8 cellular contexts compared by ENCODE assay signal in genomic region chr12:1217191-1217949, GRCh38.
DNase-seq lines count a peak whose midpoint lies in the region; ATAC-seq and TF ChIP-seq lines count a peak whose summit lies in the region.

No MANE protein-coding gene starts in this region.

- H3K9ac ChIP-seq in mesenchymal stem cell (ENCODE audit: low read length) = peak overlapping the region; percentile 55

- H3K4me3 ChIP-seq in AG04449 (ENCODE audit: low read depth, low read length) (no peak overlapping the region), LNCaP clone FGC (ENCODE audit: low read depth, low read length) (no peak overlapping the region), mesenchymal stem cell (ENCODE audit: insufficient read depth in 1 of 2, low read depth in 1 of 2, low read length in 2 of 2) (no peak overlapping the region)

- H3K4ac ChIP-seq in mesenchymal stem cell (ENCODE audit: low read depth in 1 of 2, low read length in 2 of 2) = no peak overlapping the region

- no peak overlapping the region for H2AFZ ChIP-seq in mesenchymal stem cell (ENCODE audit: low read depth, low read length)

- CTCF ChIA-PET in AG04449 (lab: Yijun Ruan, JAX) = no interaction called here

- no peak overlapping the region for H2BK120ac ChIP-seq in mesenchymal stem cell (ENCODE audit: low read depth, low read length)

- H3K4me2 ChIP-seq in mesenchymal stem cell (ENCODE audit: low read length, poor library complexity, severe bottlenecking) = no peak overlapping the region

- H4K91ac ChIP-seq in mesenchymal stem cell (ENCODE audit: low read length) = no peak overlapping the region

- no peak overlapping the region for H2BK5ac ChIP-seq in mesenchymal stem cell (ENCODE audit: low read depth, low read length, poor library complexity, severe bottlenecking)

- POLR2A ChIA-PET in AG04449 (lab: Yijun Ruan, JAX) = no interaction called here

- H3K4me1 ChIP-seq in mesenchymal stem cell (ENCODE audit: control insufficient read depth, insufficient read depth, low read depth, low read length) = no peaks in the 10 kb centered on the region

- H3K14ac ChIP-seq in mesenchymal stem cell (ENCODE audit: low read length in 2 of 2) = no peak overlapping the region

- no peak overlapping the region for H2BK15ac ChIP-seq in mesenchymal stem cell (ENCODE audit: low read depth, poor library complexity, severe bottlenecking)

- DNase-seq in AG04449 (ENCODE audit: low read depth, low spot score) (peak; percentile 17), LNCaP clone FGC (ENCODE audit: low read depth) (peak; percentile 92), cerebellar cortex (ENCODE audit: low spot score) (peak; percentile 84), mesenchymal stem cell (peak; percentile 45), DMS 273 treated with DMSO at 0.1 percent for 48 hours (lab: John Stamatoyannopoulos, UW) (no peak)
- DNase-seq in activated effector memory CD4-positive, alpha-beta T cell treated with anti-CD3 and anti-CD28 coated beads, Interleukin-2, amount 50 U/mL, for 16 hours = no peak

- no peak overlapping the region for H3K23ac ChIP-seq in mesenchymal stem cell (ENCODE audit: low read length in 2 of 2)

- 21% methylated on average over 5 of the region's 6 CpGs for whole genome bisulfite sequencing in mesenchymal stem cell

- no peak overlapping the region for H2AK5ac ChIP-seq in mesenchymal stem cell (ENCODE audit: low read length, severe bottlenecking)

- H3K18ac ChIP-seq in mesenchymal stem cell (ENCODE audit: low read depth in 1 of 2, low read length in 2 of 2) = no peak overlapping the region

- H3K9me3 ChIP-seq in mesenchymal stem cell (ENCODE audit: control insufficient read depth, low read length) = no peaks in the 10 kb centered on the region

- H3K27me3 ChIP-seq in mesenchymal stem cell (ENCODE audit: control insufficient read depth in 1 of 2, insufficient read depth in 1 of 2, low read length in 2 of 2) = no peaks in the 10 kb centered on the region

- H4K8ac ChIP-seq in mesenchymal stem cell (ENCODE audit: low read length) = no peak overlapping the region

- no peaks in the 10 kb centered on the region for H3K36me3 ChIP-seq in mesenchymal stem cell (ENCODE audit: control insufficient read depth in 1 of 2, insufficient read depth in 2 of 2, low read depth in 1 of 2, low read length in 2 of 2)

- no peak for ATAC-seq in HG03342 (IDR thresholded peaks at IDR 0.05; ENCODE audit: unreplicated experiment)
- ATAC-seq in GM18498 (IDR thresholded peaks at IDR 0.05; ENCODE audit: unreplicated experiment) = no peak

- TF ChIP-seq CTCF in AG04449 (IDR thresholded peaks at IDR 0.05; ENCODE audit: insufficient read depth, low read length, missing control alignments) (no peak), LNCaP clone FGC (IDR thresholded peaks at IDR 0.05; ENCODE audit: control insufficient read depth, extremely low read depth, insufficient read depth) (no peak)

- H3K79me1 ChIP-seq in mesenchymal stem cell (replicated peaks; ENCODE audit: low read length, poor library complexity, severe bottlenecking) = peaks cover 3% of the 10 kb centered on the region

- no peak overlapping the region for H3K27ac ChIP-seq in mesenchymal stem cell (ENCODE audit: low read length, poor library complexity, severe bottlenecking)

- H2BK12ac ChIP-seq in mesenchymal stem cell (ENCODE audit: low read length in 2 of 2) = no peak overlapping the region

Comparison
In these comparisons a context has a peak if more than half of its experiments do, and no peak if none do; other contexts are left out.
1. DNase-seq: peak in AG04449 (single experiment), LNCaP clone FGC (single experiment), cerebellar cortex (single experiment) and mesenchymal stem cell (single experiment); none in activated effector memory CD4-positive, alpha-beta T cell treated with anti-CD3 and anti-CD28 coated beads, Interleukin-2, amount 50 U/mL, for 16 hours (single experiment) and DMS 273 treated with DMSO at 0.1 percent for 48 hours (single experiment).